Comparison of ENCODE assay signal across 8 cellular contexts in genomic region chr16:68289621-68290329, GRCh38. TPM values are rescaled to one million over a fixed set of nuclear protein-coding genes. Genes with fewer than 3 reads are reported as not detected.
DNase-seq lines count a peak whose midpoint lies in the region; ATAC-seq and TF ChIP-seq lines count a peak whose summit lies in the region.
"Had no signal": no experiment of that assay in that cellular context is flagged by ENCODE, and none has a peak within 500 bp of the region (broad histone marks: within the 10 kb centered on the region; RNA-seq: fewer than 3 reads in every experiment).

No MANE protein-coding gene starts in this region.

- TF ChIP-seq POLR2A in esophagus squamous epithelium (IDR thresholded peaks at IDR 0.05) = no peak

- H3K9me3 Mint-ChIP-seq in WTC11 = no peaks in the 10 kb centered on the region
- no peaks in the 10 kb centered on the region for H3K9me3 Mint-ChIP-seq in stimulated activated naive CD8-positive, alpha-beta T cell treated with anti-CD3 and anti-CD28 coated beads, Interleukin-15, Interleukin-2, amounts not matched to agents 100 ng/mL and 50 ng/mL, for 24 hours

- H3K4me1 ChIP-seq in esophagus squamous epithelium = peaks cover 9 to 57% (median 40%) of the 10 kb centered on the region in 3 donors

- WGBS in esophagus squamous epithelium, 2 donors = 47 to 74% methylated on average over 3 to 4 of the region's 4 CpGs

- TF ChIP-seq CTCF in WTC11 (IDR thresholded peaks at IDR 0.05) = no peak
- TF ChIP-seq CTCF in esophagus squamous epithelium (IDR thresholded peaks at IDR 0.05) = no peak

- H3K9me3 ChIP-seq in esophagus squamous epithelium = no peaks in the 10 kb centered on the region

- no peaks in the 10 kb centered on the region for H3K27me3 ChIP-seq in esophagus squamous epithelium

- CTCF ChIA-PET in WTC11 (lab: Charles Lee) = interaction anchor here (1.7 to 4.2 kb wide), 2 partner anchors 26 to 28 kb away, joined by 6 to 24 read pairs; partner anchors contain the start of gene SLC7A6

- no peak overlapping the region for H3K4me3 ChIP-seq in esophagus squamous epithelium

- peak overlapping the region; percentile 37 for H3K27ac Mint-ChIP-seq in WTC11
- peak overlapping the region; percentile 92 for H3K27ac Mint-ChIP-seq in stimulated activated naive CD8-positive, alpha-beta T cell treated with anti-CD3 and anti-CD28 coated beads, Interleukin-15, Interleukin-2, amounts not matched to agents 100 ng/mL and 50 ng/mL, for 24 hours

- POLR2A ChIA-PET in WTC11 (lab: Charles Lee) = interaction anchor here (0.7 kb wide), 1 partner anchor 1444 kb away, joined by 3 read pairs; no protein-coding TSS in a partner anchor

- peaks cover 6 to 66% (median 11%) of the 10 kb centered on the region in 3 donors for H3K36me3 ChIP-seq in esophagus squamous epithelium

- DNase-seq in WTC11 (ENCODE audit: low spot score) (no peak), esophagus squamous epithelium (lab: John Stamatoyannopoulos, UW) (no peak), NCI-H345 treated with DMSO at 0.1 percent for 48 hours (lab: John Stamatoyannopoulos, UW; ENCODE audit: unreplicated experiment) (no peak), NCI-H524 treated with DMSO at 0.1 percent for 48 hours (lab: John Stamatoyannopoulos, UW) (no peak)

- H3K27me3 Mint-ChIP-seq in WTC11 (ENCODE audit: low read depth) = no peaks in the 10 kb centered on the region
- no peaks in the 10 kb centered on the region for H3K27me3 Mint-ChIP-seq in stimulated activated naive CD8-positive, alpha-beta T cell treated with anti-CD3 and anti-CD28 coated beads, Interleukin-15, Interleukin-2, amounts not matched to agents 100 ng/mL and 50 ng/mL, for 24 hours

- H3K36me3 Mint-ChIP-seq in WTC11 = peaks cover 32% of the 10 kb centered on the region
- peaks cover 65% of the 10 kb centered on the region for H3K36me3 Mint-ChIP-seq in stimulated activated naive CD8-positive, alpha-beta T cell treated with anti-CD3 and anti-CD28 coated beads, Interleukin-15, Interleukin-2, amounts not matched to agents 100 ng/mL and 50 ng/mL, for 24 hours (ENCODE audit: low read depth)

- intact Hi-C loops in esophagus squamous epithelium (cut with DNase I) = loop anchor here (10.0 kb wide), 1 partner anchor 65 kb away; no protein-coding TSS in a partner anchor

- ATAC-seq in GM18909 (IDR thresholded peaks at IDR 0.05; ENCODE audit: poor library complexity, unreplicated experiment) = peak; percentile 90
- ATAC-seq in HG03025 (IDR thresholded peaks at IDR 0.05; ENCODE audit: low FRiP score, unreplicated experiment) = peak; percentile 54
- ATAC-seq in WTC11 = no peak

- no peak overlapping the region for H3K4me3 Mint-ChIP-seq in WTC11
- H3K4me3 Mint-ChIP-seq in stimulated activated naive CD8-positive, alpha-beta T cell treated with anti-CD3 and anti-CD28 coated beads, Interleukin-15, Interleukin-2, amounts not matched to agents 100 ng/mL and 50 ng/mL, for 24 hours = peak overlapping the region; percentile 40

- peak overlapping the region in 3 of 4 donors; percentile 38 to 73 (median 39) for H3K27ac ChIP-seq in esophagus squamous epithelium

- peaks cover 8% of the 10 kb centered on the region for H3K4me1 Mint-ChIP-seq in WTC11
- H3K4me1 Mint-ChIP-seq in stimulated activated naive CD8-positive, alpha-beta T cell treated with anti-CD3 and anti-CD28 coated beads, Interleukin-15, Interleukin-2, amounts not matched to agents 100 ng/mL and 50 ng/mL, for 24 hours (ENCODE audit: low read depth) = peaks cover 91% of the 10 kb centered on the region

TF ChIP-seq in WTC11, 78 proteins besides CTCF, POLR2A, EP300 and RAD21:
- no peak for TF ChIP-seq JAZF1 (CRISPR knock-in tag; IDR thresholded peaks at IDR 0.05)
- TF ChIP-seq SMAD3 (CRISPR knock-in tag; IDR thresholded peaks at IDR 0.05; ENCODE audit: borderline replicate concordance) = no peak
TF ChIP-seq in WTC11: peak in this region for 0.

RNA-seq across cellular contexts. Expression of gene SLC7A6OS, which starts 21.0 kb away (rescaled TPM):
- total RNA-seq in WTC11 (2021) (20.5 to 22.6 TPM (median 20.7 TPM) in 3 replicates), esophagus squamous epithelium (10 to 100 TPM in 1 of 4 donors, 1 to 10 TPM in 3; 4.5 to 16.2 (median 6.7) TPM)

RNA-seq across cellular contexts. Expression of gene PRMT7, which starts 21.0 kb away (rescaled TPM):
- total RNA-seq in WTC11 (2021) (50.3 to 59.3 TPM (median 52.5 TPM) in 3 replicates), esophagus squamous epithelium (10 to 100 TPM; 15.2 to 35.7 (median 21.2) TPM)

RNA-seq across cellular contexts. Expression of gene SLC7A6, which starts 25.4 kb away (rescaled TPM):
- total RNA-seq in WTC11 (2021) (27.4 TPM in 3 replicates), esophagus squamous epithelium (10 to 100 TPM in 1 of 4 donors, 1 to 10 TPM in 3; 5.7 to 28.2 (median 7.9) TPM)

RNA-seq across cellular contexts. Expression of gene PLA2G15, which starts 44.6 kb away (rescaled TPM):
- 9.4 to 10.2 TPM (median 9.8 TPM) in 3 replicates for total RNA-seq in WTC11 (2021)
- total RNA-seq in esophagus squamous epithelium = 1 to 10 TPM; 3.3 to 9.8 (median 6.6) TPM

RNA-seq across cellular contexts. Expression of gene ESRP2, which starts 53.8 kb away (rescaled TPM):
- 48.5 to 55.0 TPM (median 49.8 TPM) in 3 replicates for total RNA-seq in WTC11 (2021)
- 100 to 1,000 TPM in 3 of 4 donors, 10 to 100 TPM in 1; 44.6 to 137 (median 118) TPM for total RNA-seq in esophagus squamous epithelium
- total RNA-seq: T-helper 1 cell treated with Interleukin-12 subunit alpha and Interleukin-12 subunit beta and Interleukin-4 antibody, amounts not matched to agents 30 ng/mL and 1 ng/mL, for 36 hours had no signal
